In the genomic region with DNA sequence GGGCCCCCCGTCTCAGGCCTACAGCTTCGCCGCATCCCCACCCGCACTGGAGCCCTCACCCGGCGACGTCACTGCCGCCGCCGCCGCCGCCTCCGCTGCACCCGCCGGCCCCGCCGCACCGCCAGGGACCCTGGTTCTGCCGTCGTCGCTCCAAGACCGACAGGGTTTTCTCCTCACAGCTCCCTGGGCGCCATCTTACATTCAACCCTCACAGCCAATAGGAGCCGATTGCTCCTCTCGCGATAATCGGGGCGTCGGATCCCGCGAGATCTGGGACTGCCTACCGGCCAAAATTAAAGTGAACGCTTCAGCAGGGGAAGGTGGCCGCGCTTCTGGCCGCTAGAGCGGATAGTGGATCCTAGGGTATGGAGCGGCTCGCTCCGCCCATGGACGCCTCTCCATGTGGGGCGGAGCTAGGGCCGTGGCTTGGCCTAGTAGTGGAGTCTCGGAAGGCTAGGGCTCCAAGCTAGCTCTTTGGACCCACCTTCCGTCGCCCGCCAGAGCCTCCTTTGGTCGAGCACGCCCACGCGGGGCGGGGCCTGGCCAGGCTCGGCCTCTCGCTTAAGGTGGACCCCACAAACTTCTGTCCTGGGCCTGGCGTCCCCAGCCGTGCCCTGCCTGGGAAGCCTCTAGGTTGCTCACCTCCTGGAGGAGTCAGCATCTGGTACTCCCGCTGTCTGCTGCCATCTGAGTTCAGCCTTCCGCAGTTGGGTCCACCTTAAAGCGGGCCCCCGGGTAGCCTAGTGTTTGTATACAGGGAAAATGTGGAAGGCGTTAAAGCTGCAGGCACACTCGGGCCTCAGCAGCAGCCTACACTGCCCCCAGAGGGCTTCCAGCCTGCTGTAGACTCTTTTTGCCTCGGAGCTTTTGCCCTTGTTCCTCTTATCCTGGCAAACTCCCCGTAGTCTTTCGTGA, we compare ENCODE assay signal across 1 cellular context.
TF ChIP-seq lines count a peak whose summit lies in the region.

A gene with protein sequence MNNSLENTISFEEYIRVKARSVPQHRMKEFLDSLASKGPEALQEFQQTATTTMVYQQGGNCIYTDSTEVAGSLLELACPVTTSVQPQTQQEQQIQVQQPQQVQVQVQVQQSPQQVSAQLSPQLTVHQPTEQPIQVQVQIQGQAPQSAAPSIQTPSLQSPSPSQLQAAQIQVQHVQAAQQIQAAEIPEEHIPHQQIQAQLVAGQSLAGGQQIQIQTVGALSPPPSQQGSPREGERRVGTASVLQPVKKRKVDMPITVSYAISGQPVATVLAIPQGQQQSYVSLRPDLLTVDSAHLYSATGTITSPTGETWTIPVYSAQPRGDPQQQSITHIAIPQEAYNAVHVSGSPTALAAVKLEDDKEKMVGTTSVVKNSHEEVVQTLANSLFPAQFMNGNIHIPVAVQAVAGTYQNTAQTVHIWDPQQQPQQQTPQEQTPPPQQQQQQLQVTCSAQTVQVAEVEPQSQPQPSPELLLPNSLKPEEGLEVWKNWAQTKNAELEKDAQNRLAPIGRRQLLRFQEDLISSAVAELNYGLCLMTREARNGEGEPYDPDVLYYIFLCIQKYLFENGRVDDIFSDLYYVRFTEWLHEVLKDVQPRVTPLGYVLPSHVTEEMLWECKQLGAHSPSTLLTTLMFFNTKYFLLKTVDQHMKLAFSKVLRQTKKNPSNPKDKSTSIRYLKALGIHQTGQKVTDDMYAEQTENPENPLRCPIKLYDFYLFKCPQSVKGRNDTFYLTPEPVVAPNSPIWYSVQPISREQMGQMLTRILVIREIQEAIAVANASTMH (minus strand): TSS at position 219 of the 915 bp plus-strand sequence. CDS start 17,054 bp downstream, outside the sequence.

TF ChIP-seq in GM23338, 12 proteins besides CTCF, POLR2A, EP300 and RAD21:
- TF ChIP-seq, protein P1, sequence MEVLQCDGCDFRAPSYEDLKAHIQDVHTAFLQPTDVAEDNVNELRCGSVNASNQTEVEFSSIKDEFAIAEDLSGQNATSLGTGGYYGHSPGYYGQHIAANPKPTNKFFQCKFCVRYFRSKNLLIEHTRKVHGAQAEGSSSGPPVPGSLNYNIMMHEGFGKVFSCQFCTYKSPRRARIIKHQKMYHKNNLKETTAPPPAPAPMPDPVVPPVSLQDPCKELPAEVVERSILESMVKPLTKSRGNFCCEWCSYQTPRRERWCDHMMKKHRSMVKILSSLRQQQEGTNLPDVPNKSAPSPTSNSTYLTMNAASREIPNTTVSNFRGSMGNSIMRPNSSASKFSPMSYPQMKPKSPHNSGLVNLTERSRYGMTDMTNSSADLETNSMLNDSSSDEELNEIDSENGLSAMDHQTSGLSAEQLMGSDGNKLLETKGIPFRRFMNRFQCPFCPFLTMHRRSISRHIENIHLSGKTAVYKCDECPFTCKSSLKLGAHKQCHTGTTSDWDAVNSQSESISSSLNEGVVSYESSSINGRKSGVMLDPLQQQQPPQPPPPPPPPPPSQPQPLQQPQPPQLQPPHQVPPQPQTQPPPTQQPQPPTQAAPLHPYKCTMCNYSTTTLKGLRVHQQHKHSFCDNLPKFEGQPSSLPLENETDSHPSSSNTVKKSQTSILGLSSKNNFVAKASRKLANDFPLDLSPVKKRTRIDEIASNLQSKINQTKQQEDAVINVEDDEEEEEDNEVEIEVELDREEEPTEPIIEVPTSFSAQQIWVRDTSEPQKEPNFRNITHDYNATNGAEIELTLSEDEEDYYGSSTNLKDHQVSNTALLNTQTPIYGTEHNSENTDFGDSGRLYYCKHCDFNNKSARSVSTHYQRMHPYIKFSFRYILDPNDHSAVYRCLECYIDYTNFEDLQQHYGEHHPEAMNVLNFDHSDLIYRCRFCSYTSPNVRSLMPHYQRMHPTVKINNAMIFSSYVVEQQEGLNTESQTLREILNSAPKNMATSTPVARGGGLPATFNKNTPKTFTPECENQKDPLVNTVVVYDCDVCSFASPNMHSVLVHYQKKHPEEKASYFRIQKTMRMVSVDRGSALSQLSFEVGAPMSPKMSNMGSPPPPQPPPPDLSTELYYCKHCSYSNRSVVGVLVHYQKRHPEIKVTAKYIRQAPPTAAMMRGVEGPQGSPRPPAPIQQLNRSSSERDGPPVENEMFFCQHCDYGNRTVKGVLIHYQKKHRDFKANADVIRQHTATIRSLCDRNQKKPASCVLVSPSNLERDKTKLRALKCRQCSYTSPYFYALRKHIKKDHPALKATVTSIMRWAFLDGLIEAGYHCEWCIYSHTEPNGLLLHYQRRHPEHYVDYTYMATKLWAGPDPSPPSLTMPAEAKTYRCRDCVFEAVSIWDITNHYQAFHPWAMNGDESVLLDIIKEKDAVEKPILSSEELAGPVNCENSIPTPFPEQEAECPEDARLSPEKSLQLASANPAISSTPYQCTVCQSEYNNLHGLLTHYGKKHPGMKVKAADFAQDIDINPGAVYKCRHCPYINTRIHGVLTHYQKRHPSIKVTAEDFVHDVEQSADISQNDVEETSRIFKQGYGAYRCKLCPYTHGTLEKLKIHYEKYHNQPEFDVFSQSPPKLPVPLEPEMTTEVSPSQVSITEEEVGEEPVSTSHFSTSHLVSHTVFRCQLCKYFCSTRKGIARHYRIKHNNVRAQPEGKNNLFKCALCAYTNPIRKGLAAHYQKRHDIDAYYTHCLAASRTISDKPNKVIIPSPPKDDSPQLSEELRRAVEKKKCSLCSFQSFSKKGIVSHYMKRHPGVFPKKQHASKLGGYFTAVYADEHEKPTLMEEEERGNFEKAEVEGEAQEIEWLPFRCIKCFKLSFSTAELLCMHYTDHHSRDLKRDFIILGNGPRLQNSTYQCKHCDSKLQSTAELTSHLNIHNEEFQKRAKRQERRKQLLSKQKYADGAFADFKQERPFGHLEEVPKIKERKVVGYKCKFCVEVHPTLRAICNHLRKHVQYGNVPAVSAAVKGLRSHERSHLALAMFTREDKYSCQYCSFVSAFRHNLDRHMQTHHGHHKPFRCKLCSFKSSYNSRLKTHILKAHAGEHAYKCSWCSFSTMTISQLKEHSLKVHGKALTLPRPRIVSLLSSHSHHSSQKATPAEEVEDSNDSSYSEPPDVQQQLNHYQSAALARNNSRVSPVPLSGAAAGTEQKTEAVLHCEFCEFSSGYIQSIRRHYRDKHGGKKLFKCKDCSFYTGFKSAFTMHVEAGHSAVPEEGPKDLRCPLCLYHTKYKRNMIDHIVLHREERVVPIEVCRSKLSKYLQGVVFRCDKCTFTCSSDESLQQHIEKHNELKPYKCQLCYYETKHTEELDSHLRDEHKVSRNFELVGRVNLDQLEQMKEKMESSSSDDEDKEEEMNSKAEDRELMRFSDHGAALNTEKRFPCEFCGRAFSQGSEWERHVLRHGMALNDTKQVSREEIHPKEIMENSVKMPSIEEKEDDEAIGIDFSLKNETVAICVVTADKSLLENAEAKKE (CRISPR knock-in tag; IDR thresholded peaks at IDR 0.05), result no peak
- peak; percentile 72 for TF ChIP-seq POLR2AphosphoS5 (IDR thresholded peaks at IDR 0.05; ENCODE audit: low read depth)
- TF ChIP-seq, protein P2, sequence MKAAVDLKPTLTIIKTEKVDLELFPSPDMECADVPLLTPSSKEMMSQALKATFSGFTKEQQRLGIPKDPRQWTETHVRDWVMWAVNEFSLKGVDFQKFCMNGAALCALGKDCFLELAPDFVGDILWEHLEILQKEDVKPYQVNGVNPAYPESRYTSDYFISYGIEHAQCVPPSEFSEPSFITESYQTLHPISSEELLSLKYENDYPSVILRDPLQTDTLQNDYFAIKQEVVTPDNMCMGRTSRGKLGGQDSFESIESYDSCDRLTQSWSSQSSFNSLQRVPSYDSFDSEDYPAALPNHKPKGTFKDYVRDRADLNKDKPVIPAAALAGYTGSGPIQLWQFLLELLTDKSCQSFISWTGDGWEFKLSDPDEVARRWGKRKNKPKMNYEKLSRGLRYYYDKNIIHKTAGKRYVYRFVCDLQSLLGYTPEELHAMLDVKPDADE (IDR thresholded peaks at IDR 0.05), result peak; percentile 27; the same call in 1 of the 2 replicates
- 0 out of 2 replicates have a peak, but pooled peaks have one; percentile 4 for TF ChIP-seq CREB1 (CRISPR knock-in tag; IDR thresholded peaks at IDR 0.05; ENCODE audit: low read depth)
TF ChIP-seq in GM23338: peak in this region for 3.
